ENCODE assay signal across 8 cellular contexts in genomic region chr6:31901953-31902643, GRCh38. TPM values are rescaled to one million over a fixed set of nuclear protein-coding genes. Genes with fewer than 3 reads are reported as not detected.
A peak's percentile ranks its signal among the peaks of the same experiment; 100 is the strongest.
DNase-seq lines count a peak whose midpoint lies in the region; ATAC-seq, FAIRE-seq and TF ChIP-seq lines count a peak whose summit lies in the region.

A gene with protein sequence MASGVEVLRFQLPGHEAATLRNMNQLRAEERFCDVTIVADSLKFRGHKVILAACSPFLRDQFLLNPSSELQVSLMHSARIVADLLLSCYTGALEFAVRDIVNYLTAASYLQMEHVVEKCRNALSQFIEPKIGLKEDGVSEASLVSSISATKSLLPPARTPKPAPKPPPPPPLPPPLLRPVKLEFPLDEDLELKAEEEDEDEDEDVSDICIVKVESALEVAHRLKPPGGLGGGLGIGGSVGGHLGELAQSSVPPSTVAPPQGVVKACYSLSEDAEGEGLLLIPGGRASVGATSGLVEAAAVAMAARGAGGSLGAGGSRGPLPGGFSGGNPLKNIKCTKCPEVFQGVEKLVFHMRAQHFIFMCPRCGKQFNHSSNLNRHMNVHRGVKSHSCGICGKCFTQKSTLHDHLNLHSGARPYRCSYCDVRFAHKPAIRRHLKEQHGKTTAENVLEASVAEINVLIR (minus strand): TSS chr6:31902086. CDS start chr6:31901305, 781 bp downstream.

- DNase-seq in CMK (ENCODE audit: low read depth) (peak; percentile 86), NAMALWA (ENCODE audit: low spot score) (peak; percentile 92), SK-MEL-5 (ENCODE audit: low read depth, low spot score) (peak; percentile 90), frontal cortex (ENCODE audit: low spot score in 2 of 2) (peak; percentile 97 to 98), stomach (peak; percentile 93)
- peak; percentile 87 for DNase-seq in activated naive CD4-positive, alpha-beta T cell treated with anti-CD3 and anti-CD28 coated beads for 36 hours

- TF ChIP-seq EP300 in stomach (IDR thresholded peaks at IDR 0.05): no peak

- 0 to 2% (median 1%) methylated on average over 27 to 77 of the region's 77 CpGs for WGBS in stomach, 5 donors

- intact Hi-C loops in activated naive CD4-positive, alpha-beta T cell treated with anti-CD3 and anti-CD28 coated beads for 36 hours (cut with micrococcal nuclease): loop anchor here (1.0 to 2.0 kb wide), 2 partner anchors 39 to 51 kb away; no protein-coding TSS in a partner anchor
- intact Hi-C loops in stomach (cut with DNase I; ENCODE audit: low total_unique reads): no loop called here

- H3K4me3 Mint-ChIP-seq in activated naive CD4-positive, alpha-beta T cell treated with anti-CD3 and anti-CD28 coated beads for 36 hours: peak within 1 kb of the TSS; percentile 82

- no peaks in the 10 kb centered on the region for H3K9me3 ChIP-seq in neuron (ENCODE audit: low read length)
- H3K9me3 ChIP-seq in stomach: no peaks in the 10 kb centered on the region

- peak in 1 of 7 experiments; percentile 11 for TF ChIP-seq CTCF in stomach (IDR thresholded peaks at IDR 0.05)

- H3K4me3 ChIP-seq in neuron (ENCODE audit: low read length) (peak within 1 kb of the TSS; percentile 85), stomach (peak within 1 kb of the TSS; percentile 67 to 86 (median 75))

- no peak for TF ChIP-seq POLR2A in stomach (IDR thresholded peaks at IDR 0.05)

- H3K9me3 Mint-ChIP-seq in activated naive CD4-positive, alpha-beta T cell treated with anti-CD3 and anti-CD28 coated beads for 36 hours: no peaks in the 10 kb centered on the region

- peaks cover 2% of the 10 kb centered on the region for H3K36me3 Mint-ChIP-seq in activated naive CD4-positive, alpha-beta T cell treated with anti-CD3 and anti-CD28 coated beads for 36 hours (ENCODE audit: low read depth)

- peaks cover 28% of the 10 kb centered on the region for H3K4me1 ChIP-seq in neuron (ENCODE audit: insufficient read depth, low read length)
- H3K4me1 ChIP-seq in stomach: peaks cover 25 to 58% (median 45%) of the 10 kb centered on the region in 4 donors

- H3K4me1 Mint-ChIP-seq in activated naive CD4-positive, alpha-beta T cell treated with anti-CD3 and anti-CD28 coated beads for 36 hours (ENCODE audit: low read depth): peaks cover 29% of the 10 kb centered on the region

- peak within 1 kb of the TSS; percentile 81 to 92 (median 90) for H3K27ac ChIP-seq in stomach

- H3K27ac Mint-ChIP-seq in activated naive CD4-positive, alpha-beta T cell treated with anti-CD3 and anti-CD28 coated beads for 36 hours: peak within 1 kb of the TSS; percentile 81

- CTCF ChIA-PET in activated naive CD4-positive, alpha-beta T cell treated with anti-CD3 and anti-CD28 coated beads for 36 hours (lab: Charles Lee): no interaction called here

- FAIRE-seq in frontal cortex (lab: Jason Lieb, UNC): no peak

- no peaks in the 10 kb centered on the region for H3K27me3 Mint-ChIP-seq in activated naive CD4-positive, alpha-beta T cell treated with anti-CD3 and anti-CD28 coated beads for 36 hours (ENCODE audit: low read depth)

- ATAC-seq in GM21786 (IDR thresholded peaks at IDR 0.05; ENCODE audit: unreplicated experiment): peak; percentile 48

- no peaks in the 10 kb centered on the region for H3K27me3 ChIP-seq in neuron (ENCODE audit: insufficient read depth, low read length)
- H3K27me3 ChIP-seq in stomach: no peaks in the 10 kb centered on the region

- H3K36me3 ChIP-seq in neuron (ENCODE audit: insufficient read depth, low read length) (peaks cover 4% of the 10 kb centered on the region), stomach (no peaks in the 10 kb centered on the region)

- in situ Hi-C loops in SK-MEL-5 (cut with HindIII; ENCODE audit: low pct_unique_long_range_greater_than_20kb, low sequenced_read_pairs): no loop called here

- peak within 1 kb of the TSS; percentile 50 for H2AFZ ChIP-seq in neuron (ENCODE audit: low read depth, low read length)

RNA-seq across cellular contexts. Expression of the gene that starts here (rescaled TPM):
- total RNA-seq in SK-MEL-5 (2014; rRNA removed; shearing (Covaris generic)): 1.3 and 2.2 TPM in 2 replicates
- polyA plus RNA-seq in SK-MEL-5 (2015; cell fraction: cytosol; rRNA removed): 3.6 and 3.8 TPM in 2 replicates
- 1.6 and 4.2 TPM in 2 replicates for polyA plus RNA-seq in SK-MEL-5 (2015; cell fraction: nucleus; rRNA removed)
- total RNA-seq in activated naive CD4-positive, alpha-beta T cell treated with anti-CD3 and anti-CD28 coated beads for 36 hours: under 1 TPM; 0.57 to 0.69 TPM
- total RNA-seq in frontal cortex (25.7 TPM), stomach (1 to 10 TPM in 3 of 5 donors, under 1 TPM in 2; 0.43 to 6.4 (median 1.3) TPM)
- polyA plus RNA-seq in stomach: 1 to 10 TPM; 1.8 to 3.4 (median 2.2) TPM

Comparison
In these comparisons a context has a peak if more than half of its experiments do, and no peak if none do; other contexts are left out.
1. Peak in every context shown above with its lines: DNase-seq, ATAC-seq, H3K4me3 ChIP-seq and H3K27ac ChIP-seq.
2. Peak in DNase-seq in activated naive CD4-positive, alpha-beta T cell treated with anti-CD3 and anti-CD28 coated beads for 36 hours; RNA of the gene not detected or under 1 TPM.